1 cellular context compared by ENCODE assay signal in the genomic region with DNA sequence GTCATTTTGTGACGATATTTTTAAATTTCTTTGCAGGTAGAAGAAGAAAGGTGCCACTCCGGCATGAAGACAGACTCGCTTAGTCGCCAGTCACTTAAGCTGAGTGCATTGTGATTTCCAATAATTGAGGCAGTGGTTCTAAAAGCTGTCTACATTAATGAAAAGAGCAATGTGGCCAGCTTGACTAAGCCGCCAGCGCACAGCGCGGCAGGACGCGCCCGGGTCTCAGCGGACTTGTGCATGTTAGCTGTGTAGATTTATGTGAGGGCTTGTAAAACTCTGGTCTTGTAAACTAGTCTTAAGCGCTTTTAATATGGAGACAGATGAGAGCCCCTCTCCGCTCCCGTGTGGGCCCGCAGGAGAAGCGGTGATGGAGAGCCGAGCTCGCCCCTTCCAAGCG.
TF ChIP-seq lines count a peak whose summit lies in the region.

No MANE protein-coding gene starts in this region.

TF ChIP-seq in HepG2, 621 proteins besides CTCF, POLR2A, EP300 and RAD21:
- TF ChIP-seq ZNF432 (CRISPR knock-in tag; IDR thresholded peaks at IDR 0.05; ENCODE audit: borderline replicate concordance), result no peak
- no peak for TF ChIP-seq SNAI1 (CRISPR knock-in tag; IDR thresholded peaks at IDR 0.05; ENCODE audit: borderline replicate concordance)
- no peak for TF ChIP-seq STAG1 (CRISPR knock-in tag; IDR thresholded peaks at IDR 0.05)
- TF ChIP-seq, protein P1, sequence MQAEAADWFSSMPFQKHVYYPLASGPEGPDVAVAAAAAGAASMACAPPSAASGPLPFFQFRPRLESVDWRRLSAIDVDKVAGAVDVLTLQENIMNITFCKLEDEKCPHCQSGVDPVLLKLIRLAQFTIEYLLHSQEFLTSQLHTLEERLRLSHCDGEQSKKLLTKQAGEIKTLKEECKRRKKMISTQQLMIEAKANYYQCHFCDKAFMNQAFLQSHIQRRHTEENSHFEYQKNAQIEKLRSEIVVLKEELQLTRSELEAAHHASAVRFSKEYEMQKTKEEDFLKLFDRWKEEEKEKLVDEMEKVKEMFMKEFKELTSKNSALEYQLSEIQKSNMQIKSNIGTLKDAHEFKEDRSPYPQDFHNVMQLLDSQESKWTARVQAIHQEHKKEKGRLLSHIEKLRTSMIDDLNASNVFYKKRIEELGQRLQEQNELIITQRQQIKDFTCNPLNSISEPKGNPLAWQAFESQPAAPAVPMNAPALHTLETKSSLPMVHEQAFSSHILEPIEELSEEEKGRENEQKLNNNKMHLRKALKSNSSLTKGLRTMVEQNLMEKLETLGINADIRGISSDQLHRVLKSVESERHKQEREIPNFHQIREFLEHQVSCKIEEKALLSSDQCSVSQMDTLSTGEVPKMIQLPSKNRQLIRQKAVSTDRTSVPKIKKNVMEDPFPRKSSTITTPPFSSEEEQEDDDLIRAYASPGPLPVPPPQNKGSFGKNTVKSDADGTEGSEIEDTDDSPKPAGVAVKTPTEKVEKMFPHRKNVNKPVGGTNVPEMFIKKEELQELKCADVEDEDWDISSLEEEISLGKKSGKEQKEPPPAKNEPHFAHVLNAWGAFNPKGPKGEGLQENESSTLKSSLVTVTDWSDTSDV (CRISPR knock-in tag; IDR thresholded peaks at IDR 0.05), result no peak
- TF ChIP-seq, protein P2, sequence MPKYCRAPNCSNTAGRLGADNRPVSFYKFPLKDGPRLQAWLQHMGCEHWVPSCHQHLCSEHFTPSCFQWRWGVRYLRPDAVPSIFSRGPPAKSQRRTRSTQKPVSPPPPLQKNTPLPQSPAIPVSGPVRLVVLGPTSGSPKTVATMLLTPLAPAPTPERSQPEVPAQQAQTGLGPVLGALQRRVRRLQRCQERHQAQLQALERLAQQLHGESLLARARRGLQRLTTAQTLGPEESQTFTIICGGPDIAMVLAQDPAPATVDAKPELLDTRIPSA (CRISPR knock-in tag; IDR thresholded peaks at IDR 0.05; ENCODE audit: borderline replicate concordance), result no peak
- TF ChIP-seq GPN1 (CRISPR knock-in tag; IDR thresholded peaks at IDR 0.05; ENCODE audit: borderline replicate concordance), result no peak
- no peak for TF ChIP-seq MEIS2 (CRISPR knock-in tag; IDR thresholded peaks at IDR 0.05)
- no peak for TF ChIP-seq RXRB (CRISPR knock-in tag; IDR thresholded peaks at IDR 0.05; ENCODE audit: borderline replicate concordance)
- TF ChIP-seq RCOR2 (CRISPR knock-in tag; IDR thresholded peaks at IDR 0.05), result no peak
- TF ChIP-seq ZNF570 (CRISPR knock-in tag; IDR thresholded peaks at IDR 0.05; ENCODE audit: borderline replicate concordance), result no peak
- no peak for TF ChIP-seq ZNF790 (CRISPR knock-in tag; IDR thresholded peaks at IDR 0.05; ENCODE audit: borderline replicate concordance)
- TF ChIP-seq ZNF839 (CRISPR knock-in tag; IDR thresholded peaks at IDR 0.05; ENCODE audit: borderline replicate concordance), result no peak
- TF ChIP-seq, protein P3, sequence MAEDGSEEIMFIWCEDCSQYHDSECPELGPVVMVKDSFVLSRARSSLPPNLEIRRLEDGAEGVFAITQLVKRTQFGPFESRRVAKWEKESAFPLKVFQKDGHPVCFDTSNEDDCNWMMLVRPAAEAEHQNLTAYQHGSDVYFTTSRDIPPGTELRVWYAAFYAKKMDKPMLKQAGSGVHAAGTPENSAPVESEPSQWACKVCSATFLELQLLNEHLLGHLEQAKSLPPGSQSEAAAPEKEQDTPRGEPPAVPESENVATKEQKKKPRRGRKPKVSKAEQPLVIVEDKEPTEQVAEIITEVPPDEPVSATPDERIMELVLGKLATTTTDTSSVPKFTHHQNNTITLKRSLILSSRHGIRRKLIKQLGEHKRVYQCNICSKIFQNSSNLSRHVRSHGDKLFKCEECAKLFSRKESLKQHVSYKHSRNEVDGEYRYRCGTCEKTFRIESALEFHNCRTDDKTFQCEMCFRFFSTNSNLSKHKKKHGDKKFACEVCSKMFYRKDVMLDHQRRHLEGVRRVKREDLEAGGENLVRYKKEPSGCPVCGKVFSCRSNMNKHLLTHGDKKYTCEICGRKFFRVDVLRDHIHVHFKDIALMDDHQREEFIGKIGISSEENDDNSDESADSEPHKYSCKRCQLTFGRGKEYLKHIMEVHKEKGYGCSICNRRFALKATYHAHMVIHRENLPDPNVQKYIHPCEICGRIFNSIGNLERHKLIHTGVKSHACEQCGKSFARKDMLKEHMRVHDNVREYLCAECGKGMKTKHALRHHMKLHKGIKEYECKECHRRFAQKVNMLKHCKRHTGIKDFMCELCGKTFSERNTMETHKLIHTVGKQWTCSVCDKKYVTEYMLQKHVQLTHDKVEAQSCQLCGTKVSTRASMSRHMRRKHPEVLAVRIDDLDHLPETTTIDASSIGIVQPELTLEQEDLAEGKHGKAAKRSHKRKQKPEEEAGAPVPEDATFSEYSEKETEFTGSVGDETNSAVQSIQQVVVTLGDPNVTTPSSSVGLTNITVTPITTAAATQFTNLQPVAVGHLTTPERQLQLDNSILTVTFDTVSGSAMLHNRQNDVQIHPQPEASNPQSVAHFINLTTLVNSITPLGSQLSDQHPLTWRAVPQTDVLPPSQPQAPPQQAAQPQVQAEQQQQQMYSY (CRISPR knock-in tag; IDR thresholded peaks at IDR 0.05), result no peak
- no peak for TF ChIP-seq ZKSCAN8 (CRISPR knock-in tag; IDR thresholded peaks at IDR 0.05; ENCODE audit: borderline replicate concordance)
- TF ChIP-seq KDM5A (IDR thresholded peaks at IDR 0.05; ENCODE audit: borderline replicate concordance, low read length), result no peak
- TF ChIP-seq ZNF367 (CRISPR knock-in tag; IDR thresholded peaks at IDR 0.05; ENCODE audit: borderline replicate concordance), result no peak
- TF ChIP-seq NFRKB (IDR thresholded peaks at IDR 0.05), result no peak
- TF ChIP-seq ETV5 (CRISPR knock-in tag; IDR thresholded peaks at IDR 0.05; ENCODE audit: borderline replicate concordance), result no peak
- TF ChIP-seq HDAC1 (CRISPR knock-in tag; IDR thresholded peaks at IDR 0.05), result no peak
TF ChIP-seq in HepG2: peak in this region for 0.
